In the genomic region with DNA sequence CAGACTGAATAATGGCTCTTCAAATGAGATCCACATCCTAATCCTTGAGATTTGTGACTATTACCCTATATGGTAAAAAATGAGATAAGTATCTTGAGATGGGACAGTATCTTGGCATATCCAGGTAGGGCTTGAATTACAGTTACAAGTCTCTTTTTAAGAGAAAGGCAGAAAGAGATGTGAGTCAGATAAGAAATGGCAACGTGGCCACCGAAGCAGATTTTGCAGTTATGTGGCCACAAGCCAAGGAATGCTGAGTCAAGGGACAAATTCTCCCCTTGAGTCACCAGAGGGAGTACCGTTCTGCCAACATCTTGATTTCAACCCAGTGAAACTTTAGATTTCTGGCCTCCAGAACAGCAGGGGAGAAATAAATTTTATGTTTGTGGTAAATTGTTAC, we compare ENCODE assay signal across 16 cellular contexts.
DNase-seq lines count a peak whose midpoint lies in the region; ATAC-seq and TF ChIP-seq lines count a peak whose summit lies in the region.
"Had no signal": no experiment of that assay in that cellular context is flagged by ENCODE, and none has a peak within 500 bp of the region (broad histone marks: within the 10 kb centered on the region; RNA-seq: fewer than 3 reads in every experiment).

No MANE protein-coding gene starts in this region.

- no peak overlapping the region for H3K4ac ChIP-seq in mesenchymal stem cell (ENCODE audit: low read depth in 1 of 2, low read length in 2 of 2)

- H3K36me3 ChIP-seq in brain microvascular endothelial cell (replicated peaks) (no peaks in the 10 kb centered on the region), mesenchymal stem cell (ENCODE audit: control insufficient read depth in 1 of 2, insufficient read depth in 2 of 2, low read depth in 1 of 2, low read length in 2 of 2) (no peaks in the 10 kb centered on the region), Caco-2 (ENCODE audit: control insufficient read depth, insufficient read depth, low read length) (no peaks in the 10 kb centered on the region)
- H3K36me3 ChIP-seq: gastrocnemius medialis had no signal

- H4K91ac ChIP-seq in mesenchymal stem cell (ENCODE audit: low read length): no peak overlapping the region

- peak; percentile 3 for DNase-seq in EH (ENCODE audit: low read depth)
- peak; percentile 1 for DNase-seq in NCI-H2196 treated with DMSO at 0.1 percent for 48 hours (lab: John Stamatoyannopoulos, UW; ENCODE audit: unreplicated experiment)
- peak; percentile 16 for DNase-seq in brain microvascular endothelial cell
- DNase-seq in mesenchymal stem cell: peak; percentile 36
- no peak for DNase-seq in Caco-2
- DNase-seq in RPMI8226: no peak
- no peak for DNase-seq in stimulated activated CD4-positive, alpha-beta T cell treated with anti-CD3 and anti-CD28 coated beads, Interleukin-12 subunit alpha, Interleukin-12 subunit beta, amount 100 ng/mL, for 4 hours
- DNase-seq: activated CD4-positive, alpha-beta T cell treated with anti-CD3 and anti-CD28 coated beads for 1 hour; activated T-cell treated with anti-CD3 and anti-CD28 coated beads for 4 hours; cortex of kidney; DMS79 treated with DMSO at 0.1 percent for 48 hours; mucosa of descending colon; T-cell had no signal

- H3K27ac Mint-ChIP-seq in Caco-2 (ENCODE audit: unreplicated experiment): no peak overlapping the region
- H3K27ac Mint-ChIP-seq: B cell, T-cell had no signal

- no peak overlapping the region for H2BK5ac ChIP-seq in mesenchymal stem cell (ENCODE audit: low read depth, low read length, poor library complexity, severe bottlenecking)

- H2BK120ac ChIP-seq in mesenchymal stem cell (ENCODE audit: low read depth, low read length): no peak overlapping the region

- no peak overlapping the region for H3K14ac ChIP-seq in mesenchymal stem cell (ENCODE audit: low read length in 2 of 2)

- H3K23ac ChIP-seq in mesenchymal stem cell (ENCODE audit: low read length in 2 of 2): no peak overlapping the region

- intact Hi-C loops in Caco-2 (cut with micrococcal nuclease; ENCODE audit: unreplicated experiment): no loop called here

- no peaks in the 10 kb centered on the region for H3K36me3 Mint-ChIP-seq in Caco-2 (ENCODE audit: insufficient read depth, unreplicated experiment)
- H3K36me3 Mint-ChIP-seq: T-cell had no signal

- CTCF ChIA-PET in Caco-2 (lab: Charles Lee): no interaction called here

- H3K4me2 ChIP-seq in mesenchymal stem cell (ENCODE audit: low read length, poor library complexity, severe bottlenecking): no peak overlapping the region

- no peak overlapping the region for H2BK15ac ChIP-seq in mesenchymal stem cell (ENCODE audit: low read depth, poor library complexity, severe bottlenecking)

- no peaks in the 10 kb centered on the region for H3K9me3 ChIP-seq in mesenchymal stem cell (ENCODE audit: control insufficient read depth, low read length)
- H3K9me3 ChIP-seq in Caco-2: no peaks in the 10 kb centered on the region
- H3K9me3 ChIP-seq: gastrocnemius medialis, mucosa of descending colon had no signal

- no peak overlapping the region for H3K4me3 ChIP-seq in brain microvascular endothelial cell (ENCODE audit: low read depth, low read length)
- no peak overlapping the region for H3K4me3 ChIP-seq in mesenchymal stem cell (ENCODE audit: insufficient read depth in 1 of 2, low read depth in 1 of 2, low read length in 2 of 2)
- no peak overlapping the region for H3K4me3 ChIP-seq in Caco-2 (ENCODE audit: low read depth, low read length)
- H3K4me3 ChIP-seq: gastrocnemius medialis, mucosa of descending colon had no signal

- H3K27me3 ChIP-seq in brain microvascular endothelial cell (replicated peaks) (no peaks in the 10 kb centered on the region), mesenchymal stem cell (ENCODE audit: control insufficient read depth in 1 of 2, insufficient read depth in 1 of 2, low read length in 2 of 2) (no peaks in the 10 kb centered on the region), Caco-2 (replicated peaks; ENCODE audit: control insufficient read depth, insufficient read depth, low read length) (no peaks in the 10 kb centered on the region)
- H3K27me3 ChIP-seq: gastrocnemius medialis had no signal

- no TSS peak for BruUV-seq in Caco-2 (replicated peaks; lab: Mats Ljungman, UMichigan)

- no peaks in the 10 kb centered on the region for H3K79me1 ChIP-seq in mesenchymal stem cell (replicated peaks; ENCODE audit: low read length, poor library complexity, severe bottlenecking)

- no peaks in the 10 kb centered on the region for H3K9me3 Mint-ChIP-seq in Caco-2 (ENCODE audit: unreplicated experiment)

- H3K4me3 Mint-ChIP-seq in Caco-2 (ENCODE audit: unreplicated experiment): no peak overlapping the region
- H3K4me3 Mint-ChIP-seq: B cell, T-cell had no signal

- H3K27ac ChIP-seq in brain microvascular endothelial cell (no peak overlapping the region), mesenchymal stem cell (ENCODE audit: low read length, poor library complexity, severe bottlenecking) (no peak overlapping the region)
- H3K27ac ChIP-seq: gastrocnemius medialis had no signal

- in situ Hi-C loops in brain microvascular endothelial cell (cut with HindIII; ENCODE audit: low pct_ligation_motif_present, low sequenced_read_pairs): no loop called here

- H3K4me1 ChIP-seq in mesenchymal stem cell (ENCODE audit: control insufficient read depth, insufficient read depth, low read depth, low read length): no peaks in the 10 kb centered on the region
- H3K4me1 ChIP-seq in Caco-2: no peaks in the 10 kb centered on the region
- H3K4me1 ChIP-seq: gastrocnemius medialis had no signal

- POLR2A ChIA-PET in Caco-2 (lab: Charles Lee): no interaction called here

- 18% methylated on average over 2 of the region's 3 CpGs for WGBS in mesenchymal stem cell

- no peak for TF ChIP-seq CTCF in brain microvascular endothelial cell (IDR thresholded peaks at IDR 0.05; ENCODE audit: low read depth, low read length, missing control alignments)
- no peak for TF ChIP-seq CTCF in Caco-2 (IDR thresholded peaks at IDR 0.05; ENCODE audit: insufficient read depth in 1 of 2, low read depth in 1 of 2, low read length in 1 of 2, severe bottlenecking in 1 of 2, unreplicated experiment in 1 of 2)

- no peak overlapping the region for H2AK5ac ChIP-seq in mesenchymal stem cell (ENCODE audit: low read length, severe bottlenecking)

- no peak overlapping the region for H3K18ac ChIP-seq in mesenchymal stem cell (ENCODE audit: low read depth in 1 of 2, low read length in 2 of 2)

- no peaks in the 10 kb centered on the region for H3K4me1 Mint-ChIP-seq in Caco-2 (ENCODE audit: low read depth, unreplicated experiment)
- H3K4me1 Mint-ChIP-seq: B cell, T-cell had no signal

- ATAC-seq in HG03039 (IDR thresholded peaks at IDR 0.05; ENCODE audit: unreplicated experiment): no peak
- ATAC-seq: gastrocnemius medialis, mucosa of descending colon, T-cell had no signal

- no peak overlapping the region for H2BK12ac ChIP-seq in mesenchymal stem cell (ENCODE audit: low read length in 2 of 2)

- no peaks in the 10 kb centered on the region for H3K27me3 Mint-ChIP-seq in Caco-2 (ENCODE audit: insufficient read depth, unreplicated experiment)
- H3K27me3 Mint-ChIP-seq: B cell, T-cell had no signal

- H4K8ac ChIP-seq in mesenchymal stem cell (ENCODE audit: low read length): no peak overlapping the region

- peak overlapping the region; percentile 6 for H3K9ac ChIP-seq in mesenchymal stem cell (ENCODE audit: low read length)

- H2AFZ ChIP-seq in mesenchymal stem cell (ENCODE audit: low read depth, low read length): no peak overlapping the region

Comparison
In these comparisons a context has a peak if more than half of its experiments do, and no peak if none do; other contexts are left out.
1. DNase-seq: peak in EH (single experiment), NCI-H2196 treated with DMSO at 0.1 percent for 48 hours (single experiment), brain microvascular endothelial cell (single experiment) and mesenchymal stem cell (single experiment); none in Caco-2 (0 of 2), RPMI8226 (single experiment) and stimulated activated CD4-positive, alpha-beta T cell treated with anti-CD3 and anti-CD28 coated beads, Interleukin-12 subunit alpha, Interleukin-12 subunit beta, amount 100 ng/mL, for 4 hours (single experiment).